8 cellular contexts compared by ENCODE assay signal in the genomic region with DNA sequence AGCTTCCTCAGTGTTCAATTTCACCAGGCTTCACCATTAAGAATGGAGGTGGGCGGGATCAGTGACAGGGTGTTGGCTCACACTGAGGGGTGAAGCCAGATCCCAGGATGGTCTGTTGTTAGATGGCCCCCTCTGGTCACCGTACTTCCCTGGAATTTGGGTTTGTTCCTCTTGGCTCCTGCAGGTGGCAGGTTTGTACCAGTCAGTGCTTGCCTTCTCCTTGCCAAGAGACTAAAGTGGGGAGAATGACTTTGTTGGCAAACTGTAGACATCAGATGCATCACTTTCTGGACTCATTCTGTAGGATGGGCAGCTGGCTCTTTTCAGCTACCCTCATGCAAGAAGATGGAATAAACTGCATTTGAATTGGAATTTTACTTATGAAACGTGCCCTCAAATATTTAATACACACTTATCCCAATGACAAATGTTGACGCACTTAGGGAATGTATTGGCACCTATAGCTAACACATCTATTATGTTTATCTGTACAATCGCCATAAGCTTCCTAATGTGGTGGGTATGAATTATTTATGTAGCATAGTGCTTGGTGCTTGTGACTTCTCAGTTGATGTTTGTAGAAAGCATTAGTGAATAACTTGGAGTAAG. TPM values are rescaled to one million over a fixed set of nuclear protein-coding genes. Genes with fewer than 3 reads are reported as not detected.
DNase-seq lines count a peak whose midpoint lies in the region; ATAC-seq, FAIRE-seq and TF ChIP-seq lines count a peak whose summit lies in the region.

No MANE protein-coding gene starts in this region.

- no peaks in the 10 kb centered on the region for H3K79me2 ChIP-seq in GM12878 (ENCODE audit: control insufficient read depth, insufficient read depth, low read length)

- H3K27me3 ChIP-seq in GM12878 (replicated peaks in 1 of 2; ENCODE audit: control insufficient read depth in 2 of 2, insufficient read depth in 2 of 2, low read length in 1 of 2) (no peaks in the 10 kb centered on the region; a peak in 1 of 4 replicates), kidney epithelial cell (ENCODE audit: control insufficient read depth, insufficient read depth, low read length) (no peaks in the 10 kb centered on the region)

- no peak for TF ChIP-seq POLR2A in GM12878 (IDR thresholded peaks at IDR 0.05; ENCODE audit: low read depth, low read length)

- intact Hi-C loops in GM12878 (cut with micrococcal nuclease; ENCODE audit: unreplicated experiment), result loop anchor here (10.0 kb wide), 2 partner anchors 280 to 1090 kb away; a partner anchor contains a TSS

- DNase-seq in AG08395 (ENCODE audit: low spot score), result peak; percentile 44
- DNase-seq in G401 (ENCODE audit: low spot score), result peak; percentile 43
- DNase-seq in NCI-H446 (lab: John Stamatoyannopoulos, UW), result peak; percentile 4 to 63
- DNase-seq in GM12878 (ENCODE audit: low read depth, low spot score), result no peak
- no peak for DNase-seq in kidney epithelial cell (ENCODE audit: low read depth)
- DNase-seq in type B pancreatic cell (ENCODE audit: extremely low spot score, unreplicated experiment), result no peak
- DNase-seq in activated gamma-delta T cell treated with Interleukin-2 at 50 U/mL for 16 hours, result no peak

- H3K4me2 ChIP-seq in GM12878 (ENCODE audit: control insufficient read depth, insufficient read depth), result no peak overlapping the region

- no peak overlapping the region for H3K27ac Mint-ChIP-seq in type B pancreatic cell

- SMC1A ChIA-PET in GM12878 (lab: Charles Lee; ENCODE audit: uncharacterized antibody, unreplicated experiment), result interaction anchor here (0.6 to 3.5 kb wide), 17 partner anchors 9 to 646 kb away, joined by 3 to 23 read pairs (median 3); no protein-coding TSS in a partner anchor

- no TSS peak for BruUV-seq in GM12878 (replicated peaks; lab: Mats Ljungman, UMichigan)

- no peak overlapping the region for H2AFZ ChIP-seq in GM12878 (ENCODE audit: control insufficient read depth, low read depth, low read length)

- no peak overlapping the region for H3K4me3 Mint-ChIP-seq in type B pancreatic cell

- in situ Hi-C loops in G401 (cut with HindIII; ENCODE audit: low sequenced_read_pairs), result no loop called here
- in situ Hi-C loops in GM12878 (cut with MboI), result loop anchor here (5.0 kb wide), 1 partner anchor 873 kb away; no protein-coding TSS in a partner anchor

- no peaks in the 10 kb centered on the region for H3K36me3 Mint-ChIP-seq in type B pancreatic cell

- H3K27ac ChIP-seq in GM12878 (ENCODE audit: control insufficient read depth, insufficient read depth), result no peak overlapping the region

- POLR2A ChIA-PET in GM12878 (lab: Charles Lee), result no interaction called here

- peaks cover 6% of the 10 kb centered on the region for H3K4me1 Mint-ChIP-seq in type B pancreatic cell (ENCODE audit: unreplicated experiment)

- 21% methylated on average over 5 of the region's 5 CpGs for WGBS in GM12878 (ENCODE audit: insufficient coverage, insufficient replicate concordance, low lambda C conversion rate, missing lambda C conversion rate)

- no peak for FAIRE-seq in GM12878 (lab: Jason Lieb, UNC)

- ATAC-seq in GM12878, result peak; percentile 72
- no peak for ATAC-seq in GM18907 (IDR thresholded peaks at IDR 0.05; ENCODE audit: unreplicated experiment)

- H3K36me3 ChIP-seq in GM12878 (ENCODE audit: control insufficient read depth in 2 of 2, insufficient read depth in 2 of 2, low read length in 1 of 2), result no peaks in the 10 kb centered on the region
- H3K36me3 ChIP-seq in kidney epithelial cell (ENCODE audit: control insufficient read depth, insufficient read depth, low read length), result no peaks in the 10 kb centered on the region

- no peaks in the 10 kb centered on the region for H3K9me3 Mint-ChIP-seq in type B pancreatic cell

- CTCF ChIA-PET in GM12878 (lab: Yijun Ruan, JAX), result interaction anchor here (0.6 to 12.9 kb wide), 18 partner anchors 9 to 1013 kb away, joined by 3 to 296 read pairs (median 3); no protein-coding TSS in a partner anchor

- no peak for TF ChIP-seq EP300 in GM12878 (IDR thresholded peaks at IDR 0.05; ENCODE audit: borderline replicate concordance in 1 of 2, control insufficient read depth in 1 of 2, low read depth in 2 of 2, low read length in 2 of 2)

- H3K4me1 ChIP-seq in GM12878 (ENCODE audit: control insufficient read depth, insufficient read depth, low read length), result no peaks in the 10 kb centered on the region

- TF ChIP-seq RAD21 in GM12878 (IDR thresholded peaks at IDR 0.05; ENCODE audit: insufficient read depth, low read depth, low read length), result peak; percentile 74

- H3K9ac ChIP-seq in GM12878 (ENCODE audit: control insufficient read depth, insufficient read depth, low read length), result no peak overlapping the region

- RAD21 ChIA-PET in GM12878 (lab: Charles Lee; ENCODE audit: unreplicated experiment), result interaction anchor here (0.6 to 1.6 kb wide), 4 partner anchors 52 to 831 kb away, joined by 3 to 10 read pairs (median 4); no protein-coding TSS in a partner anchor

- H3K27me3 Mint-ChIP-seq in type B pancreatic cell, result no peaks in the 10 kb centered on the region

- no peaks in the 10 kb centered on the region for H4K20me1 ChIP-seq in GM12878 (ENCODE audit: control insufficient read depth, insufficient read depth)

- H3K4me3 ChIP-seq in GM12878 (no peak overlapping the region), kidney epithelial cell (ENCODE audit: low read depth, low read length) (no peak overlapping the region)

- peak; percentile 47 to 71 (median 66) for TF ChIP-seq CTCF in GM12878 (IDR thresholded peaks at IDR 0.05 in 2 of 3, conservative IDR thresholded peaks at IDR 0.05 in 1 of 3; ENCODE audit: control insufficient read depth in 2 of 3, extremely low read depth in 1 of 3, insufficient read depth in 1 of 3, low read depth in 3 of 3, low read length in 3 of 3)
- peak; percentile 55 for TF ChIP-seq CTCF in kidney epithelial cell (IDR thresholded peaks at IDR 0.05; ENCODE audit: insufficient read depth, low read length, poor library complexity, severe bottlenecking)
- TF ChIP-seq CTCF in type B pancreatic cell (conservative IDR thresholded peaks at IDR 0.05), result peak; percentile 73

- no peaks in the 10 kb centered on the region; the same call in 2 of the 3 replicates for H3K9me3 ChIP-seq in GM12878 (replicated peaks; ENCODE audit: control insufficient read depth, insufficient read depth, low read length)

TF ChIP-seq in GM12878, 131 proteins besides CTCF, POLR2A, EP300 and RAD21:
- TF ChIP-seq, protein P1, sequence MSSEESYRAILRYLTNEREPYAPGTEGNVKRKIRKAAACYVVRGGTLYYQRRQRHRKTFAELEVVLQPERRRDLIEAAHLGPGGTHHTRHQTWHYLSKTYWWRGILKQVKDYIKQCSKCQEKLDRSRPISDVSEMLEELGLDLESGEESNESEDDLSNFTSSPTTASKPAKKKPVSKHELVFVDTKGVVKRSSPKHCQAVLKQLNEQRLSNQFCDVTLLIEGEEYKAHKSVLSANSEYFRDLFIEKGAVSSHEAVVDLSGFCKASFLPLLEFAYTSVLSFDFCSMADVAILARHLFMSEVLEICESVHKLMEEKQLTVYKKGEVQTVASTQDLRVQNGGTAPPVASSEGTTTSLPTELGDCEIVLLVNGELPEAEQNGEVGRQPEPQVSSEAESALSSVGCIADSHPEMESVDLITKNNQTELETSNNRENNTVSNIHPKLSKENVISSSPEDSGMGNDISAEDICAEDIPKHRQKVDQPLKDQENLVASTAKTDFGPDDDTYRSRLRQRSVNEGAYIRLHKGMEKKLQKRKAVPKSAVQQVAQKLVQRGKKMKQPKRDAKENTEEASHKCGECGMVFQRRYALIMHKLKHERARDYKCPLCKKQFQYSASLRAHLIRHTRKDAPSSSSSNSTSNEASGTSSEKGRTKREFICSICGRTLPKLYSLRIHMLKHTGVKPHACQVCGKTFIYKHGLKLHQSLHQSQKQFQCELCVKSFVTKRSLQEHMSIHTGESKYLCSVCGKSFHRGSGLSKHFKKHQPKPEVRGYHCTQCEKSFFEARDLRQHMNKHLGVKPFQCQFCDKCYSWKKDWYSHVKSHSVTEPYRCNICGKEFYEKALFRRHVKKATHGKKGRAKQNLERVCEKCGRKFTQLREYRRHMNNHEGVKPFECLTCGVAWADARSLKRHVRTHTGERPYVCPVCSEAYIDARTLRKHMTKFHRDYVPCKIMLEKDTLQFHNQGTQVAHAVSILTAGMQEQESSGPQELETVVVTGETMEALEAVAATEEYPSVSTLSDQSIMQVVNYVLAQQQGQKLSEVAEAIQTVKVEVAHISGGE (CRISPR knock-in tag; IDR thresholded peaks at IDR 0.05), result no peak
- peak; percentile 52 for TF ChIP-seq SMC3 (IDR thresholded peaks at IDR 0.05; ENCODE audit: borderline replicate concordance, low read length)
TF ChIP-seq in GM12878: peak in this region for 1.

RNA-seq across cellular contexts. Expression of a gene that starts 31.4 kb away (rescaled TPM):
- not detected in 2 replicates for total RNA-seq in G401 (2014; rRNA removed; shearing (Covaris generic))
- not detected in 2 replicates for total RNA-seq in GM12878 (2013; cell fraction: nucleolus; rRNA removed)
- not detected in 2 replicates for total RNA-seq in GM12878 (2014; rRNA removed)
- total RNA-seq in GM12878 (2014; rRNA removed; fragmentation: Illumina TruSeq; extraction: Trizol), result not detected in 2 replicates
- total RNA-seq in GM12878 (2021), result not detected in 2 replicates
- not detected for polyA plus RNA-seq in GM12878 (2011; ENCODE audit: low read depth)
- polyA plus RNA-seq in GM12878 (2011; rRNA removed), result 0.04 and 0.06 TPM in 2 replicates
- 0.05 and 0.07 TPM in 2 replicates for polyA plus RNA-seq in GM12878 (2011; cell fraction: cytosol; rRNA removed)
- polyA plus RNA-seq in GM12878 (2011; cell fraction: nucleus; rRNA removed), result not detected in 2 replicates
- polyA plus RNA-seq in GM12878 (2012), result not detected in 2 replicates
- polyA plus RNA-seq in GM12878 (2014; fragmentation: Illumina TruSeq; extraction: Trizol), result not detected in 2 replicates
- polyA plus RNA-seq in GM12878 (2014; fragmentation: Nextera tagmentation; extraction: Ambion mirVana), result not detected
- not detected in 2 replicates for polyA plus RNA-seq in GM12878 (2014; rRNA removed)
- polyA plus RNA-seq in GM12878 (2016; fragmentation: Nextera tagmentation; extraction: Ambion mirVana), result not detected
- 0.26 TPM in 1 of 2 replicates, not detected in the other for polyA minus RNA-seq in GM12878 (2011; rRNA and poly(A)+ RNA removed)
- polyA minus RNA-seq in GM12878 (2011; cell fraction: cytosol; rRNA and poly(A)+ RNA removed), result not detected in 2 replicates
- not detected in 2 replicates for polyA minus RNA-seq in GM12878 (2011; cell fraction: nucleus; rRNA and poly(A)+ RNA removed)
- total RNA-seq in kidney epithelial cell, result not detected in 2 replicates
- total RNA-seq in type B pancreatic cell (ENCODE audit: low replicate concordance), result not detected in 2 replicates

Comparison
In these comparisons a context has a peak if more than half of its experiments do, and no peak if none do; other contexts are left out.
1. DNase-seq: peak in AG08395 (single experiment), G401 (single experiment) and NCI-H446 (2 of 2); none in GM12878 (single experiment), kidney epithelial cell (single experiment), type B pancreatic cell (single experiment) and activated gamma-delta T cell treated with Interleukin-2 at 50 U/mL for 16 hours (single experiment).
2. Peak in every context shown above with its lines, with median percentiles within 50 percentile points of each other: CTCF ChIP-seq.